ENCODE assay signal across 21 cellular contexts in genomic region chr9:14031761-14032279, GRCh38.
DNase-seq lines count a peak whose midpoint lies in the region; ATAC-seq and TF ChIP-seq lines count a peak whose summit lies in the region.
"Had no signal": no experiment of that assay in that cellular context is flagged by ENCODE, and none has a peak within 500 bp of the region (broad histone marks: within the 10 kb centered on the region; RNA-seq: fewer than 3 reads in every experiment).

No MANE protein-coding gene starts in this region.

- 86% methylated on average over 4 of the region's 4 CpGs for WGBS in suprapubic skin

- no peaks in the 10 kb centered on the region for H3K9me3 ChIP-seq in suprapubic skin
- H3K9me3 ChIP-seq: Peyer's patch had no signal

- peak overlapping the region; percentile 96 for H3K27ac Mint-ChIP-seq in mesothelial cell of epicardium
- no peak overlapping the region for H3K27ac Mint-ChIP-seq in stimulated activated effector memory CD8-positive, alpha-beta T cell treated with anti-CD3 and anti-CD28 coated beads, Interleukin-12 subunit alpha, Interleukin-12 subunit beta, amount 100 ng/mL, for 72 hours
- H3K27ac Mint-ChIP-seq: activated CD4-positive, alpha-beta memory T cell treated with anti-CD3 and anti-CD28 coated beads for 36 hours; effector memory CD8-positive, alpha-beta T cell; HFFc6; WTC11 had no signal

- no peaks in the 10 kb centered on the region for H3K36me3 ChIP-seq in suprapubic skin
- H3K36me3 ChIP-seq: Peyer's patch had no signal

- peaks cover 38% of the 10 kb centered on the region for H3K4me1 ChIP-seq in suprapubic skin

- no peak for TF ChIP-seq POLR2A in suprapubic skin (IDR thresholded peaks at IDR 0.05)

- TF ChIP-seq CTCF in mesothelial cell of epicardium (IDR thresholded peaks at IDR 0.05; ENCODE audit: unreplicated experiment) (no peak), suprapubic skin (IDR thresholded peaks at IDR 0.05) (no peak)

- TF ChIP-seq EP300 in suprapubic skin (IDR thresholded peaks at IDR 0.05): no peak

- DNase-seq in astrocyte of the hippocampus (ENCODE audit: low read depth, low spot score) (peak; percentile 26), fibroblast of peridontal ligament (ENCODE audit: extremely low read depth) (peak; percentile 30), mesothelial cell of epicardium (ENCODE audit: low spot score in 2 of 2, unreplicated experiment in 2 of 2) (no peak), suprapubic skin (ENCODE audit: low spot score in 2 of 2) (no peak), DMS53 (lab: John Stamatoyannopoulos, UW) (no peak)
- no peak for DNase-seq in stimulated activated effector memory CD8-positive, alpha-beta T cell treated with anti-CD3 and anti-CD28 coated beads, Interleukin-12 subunit alpha, Interleukin-12 subunit beta, amount 100 ng/mL, for 72 hours (ENCODE audit: low spot score in 2 of 2)
- DNase-seq in stimulated activated CD4-positive, alpha-beta T cell treated with anti-CD3 and anti-CD28 coated beads, Interleukin-15, amount 100 ng/mL, for 24 hours: no peak
- DNase-seq: activated CD4-positive, alpha-beta memory T cell treated with anti-CD3 and anti-CD28 coated beads for 36 hours; activated gamma-delta T cell; CD4-positive, CD25-positive, alpha-beta regulatory T cell; DMS153; effector memory CD8-positive, alpha-beta T cell; HFFc6; hippocampal formation; NCI-H2081 treated with DMSO at 0.1 percent for 48 hours; NK-92 treated with Interleukin-12 subunit alpha and Interleukin-12 subunit beta, amount 100 ng/mL, for 24 hours; Peyer's patch; stimulated activated CD4-positive, alpha-beta T cell treated with anti-CD3 and anti-CD28 coated beads, Interleukin-12 subunit alpha, Interleukin-12 subunit beta, amount 100 ng/mL, for 4 hours had no signal

- no peak for ATAC-seq in stimulated activated effector memory CD8-positive, alpha-beta T cell treated with anti-CD3 and anti-CD28 coated beads, Interleukin-12 subunit alpha, Interleukin-12 subunit beta, amount 100 ng/mL, for 72 hours
- ATAC-seq in GM21360 (IDR thresholded peaks at IDR 0.05; ENCODE audit: unreplicated experiment): no peak
- ATAC-seq: effector memory CD8-positive, alpha-beta T cell had no signal

- H3K27ac ChIP-seq in suprapubic skin: peak overlapping the region; percentile 71

- peaks cover 75% of the 10 kb centered on the region for H3K4me1 Mint-ChIP-seq in mesothelial cell of epicardium
- H3K4me1 Mint-ChIP-seq in stimulated activated effector memory CD8-positive, alpha-beta T cell treated with anti-CD3 and anti-CD28 coated beads, Interleukin-12 subunit alpha, Interleukin-12 subunit beta, amount 100 ng/mL, for 72 hours: no peaks in the 10 kb centered on the region
- H3K4me1 Mint-ChIP-seq: CD4-positive, CD25-positive, alpha-beta regulatory T cell; central memory CD8-positive, alpha-beta T cell had no signal

- no peaks in the 10 kb centered on the region for H3K27me3 Mint-ChIP-seq in mesothelial cell of epicardium (ENCODE audit: low read depth)
- H3K27me3 Mint-ChIP-seq: activated CD4-positive, alpha-beta memory T cell treated with anti-CD3 and anti-CD28 coated beads for 36 hours; CD4-positive, CD25-positive, alpha-beta regulatory T cell; central memory CD8-positive, alpha-beta T cell; effector memory CD8-positive, alpha-beta T cell had no signal

- H3K9me3 Mint-ChIP-seq in mesothelial cell of epicardium: no peaks in the 10 kb centered on the region
- no peaks in the 10 kb centered on the region for H3K9me3 Mint-ChIP-seq in stimulated activated effector memory CD8-positive, alpha-beta T cell treated with anti-CD3 and anti-CD28 coated beads, Interleukin-12 subunit alpha, Interleukin-12 subunit beta, amount 100 ng/mL, for 72 hours
- H3K9me3 Mint-ChIP-seq: activated CD4-positive, alpha-beta memory T cell treated with anti-CD3 and anti-CD28 coated beads for 36 hours; HFFc6; WTC11 had no signal

- no peaks in the 10 kb centered on the region for H3K27me3 ChIP-seq in suprapubic skin
- H3K27me3 ChIP-seq: Peyer's patch had no signal

- no peak overlapping the region for H3K4me3 ChIP-seq in suprapubic skin
- H3K4me3 ChIP-seq: Peyer's patch had no signal

- no peaks in the 10 kb centered on the region for H3K36me3 Mint-ChIP-seq in mesothelial cell of epicardium
- no peaks in the 10 kb centered on the region for H3K36me3 Mint-ChIP-seq in stimulated activated effector memory CD8-positive, alpha-beta T cell treated with anti-CD3 and anti-CD28 coated beads, Interleukin-12 subunit alpha, Interleukin-12 subunit beta, amount 100 ng/mL, for 72 hours
- H3K36me3 Mint-ChIP-seq: activated CD4-positive, alpha-beta memory T cell treated with anti-CD3 and anti-CD28 coated beads for 36 hours; CD4-positive, CD25-positive, alpha-beta regulatory T cell; WTC11 had no signal

- H3K4me3 Mint-ChIP-seq in mesothelial cell of epicardium: peak overlapping the region; percentile 3
- H3K4me3 Mint-ChIP-seq in stimulated activated effector memory CD8-positive, alpha-beta T cell treated with anti-CD3 and anti-CD28 coated beads, Interleukin-12 subunit alpha, Interleukin-12 subunit beta, amount 100 ng/mL, for 72 hours: no peak overlapping the region
- H3K4me3 Mint-ChIP-seq: activated CD4-positive, alpha-beta memory T cell treated with anti-CD3 and anti-CD28 coated beads for 36 hours; CD4-positive, CD25-positive, alpha-beta regulatory T cell; central memory CD8-positive, alpha-beta T cell; effector memory CD8-positive, alpha-beta T cell; HFFc6; WTC11 had no signal

Comparison
In these comparisons a context has a peak if more than half of its experiments do, and no peak if none do; other contexts are left out.
1. DNase-seq: peak in astrocyte of the hippocampus (single experiment) and fibroblast of peridontal ligament (single experiment); none in mesothelial cell of epicardium (0 of 2), suprapubic skin (0 of 2), stimulated activated effector memory CD8-positive, alpha-beta T cell treated with anti-CD3 and anti-CD28 coated beads, Interleukin-12 subunit alpha, Interleukin-12 subunit beta, amount 100 ng/mL, for 72 hours (0 of 2), stimulated activated CD4-positive, alpha-beta T cell treated with anti-CD3 and anti-CD28 coated beads, Interleukin-15, amount 100 ng/mL, for 24 hours (single experiment) and DMS53 (single experiment).